Comparison of ENCODE assay signal across 2 cellular contexts in the genomic region with DNA sequence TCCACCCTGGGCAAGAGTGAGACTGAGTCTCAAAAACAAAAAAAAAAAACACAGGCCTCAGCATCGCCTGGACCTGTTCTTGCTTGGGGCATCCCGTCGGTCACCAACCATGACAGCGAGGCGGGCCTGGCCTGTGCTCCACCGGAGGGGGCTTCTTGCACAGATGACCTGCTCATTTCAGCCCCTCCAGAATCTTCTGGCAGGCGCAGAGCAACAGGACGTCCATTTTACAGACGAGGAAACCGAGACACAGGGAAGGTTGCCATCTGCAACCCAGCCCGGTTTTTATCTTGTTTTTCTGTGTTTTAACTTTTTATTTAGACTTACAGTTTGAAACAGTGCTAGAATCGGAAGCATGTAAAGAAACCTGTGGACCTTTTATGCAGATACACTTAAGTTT.
TF ChIP-seq lines count a peak whose summit lies in the region.

No MANE protein-coding gene starts in this region.

TF ChIP-seq in H1, 55 proteins besides CTCF, POLR2A, EP300 and RAD21:
- no peak for TF ChIP-seq SUZ12 (IDR thresholded peaks at IDR 0.05; ENCODE audit: low read length)
- no peak for TF ChIP-seq JUN (IDR thresholded peaks at IDR 0.05; ENCODE audit: low read depth, low read length)
- no peak for TF ChIP-seq SIN3A (conservative IDR thresholded peaks at IDR 0.05 in 1 of 2, IDR thresholded peaks at IDR 0.05 in 1 of 2; ENCODE audit: low read depth in 1 of 2, low read length in 2 of 2)

TF ChIP-seq in neural cell, 6 proteins besides CTCF, POLR2A, EP300 and RAD21:
- TF ChIP-seq EZH2 (IDR thresholded peaks at IDR 0.05; ENCODE audit: borderline replicate concordance, insufficient read depth, low read length, poor library complexity, severe bottlenecking) (no peak), POLR2AphosphoS5 (IDR thresholded peaks at IDR 0.05) (no peak), TAF1 (IDR thresholded peaks at IDR 0.05; ENCODE audit: low read depth) (no peak), MXI1 (conservative IDR thresholded peaks at IDR 0.05; ENCODE audit: poor library complexity, severe bottlenecking) (no peak), SMC3 (conservative IDR thresholded peaks at IDR 0.05; ENCODE audit: poor library complexity) (no peak)
- TF ChIP-seq, protein P1, sequence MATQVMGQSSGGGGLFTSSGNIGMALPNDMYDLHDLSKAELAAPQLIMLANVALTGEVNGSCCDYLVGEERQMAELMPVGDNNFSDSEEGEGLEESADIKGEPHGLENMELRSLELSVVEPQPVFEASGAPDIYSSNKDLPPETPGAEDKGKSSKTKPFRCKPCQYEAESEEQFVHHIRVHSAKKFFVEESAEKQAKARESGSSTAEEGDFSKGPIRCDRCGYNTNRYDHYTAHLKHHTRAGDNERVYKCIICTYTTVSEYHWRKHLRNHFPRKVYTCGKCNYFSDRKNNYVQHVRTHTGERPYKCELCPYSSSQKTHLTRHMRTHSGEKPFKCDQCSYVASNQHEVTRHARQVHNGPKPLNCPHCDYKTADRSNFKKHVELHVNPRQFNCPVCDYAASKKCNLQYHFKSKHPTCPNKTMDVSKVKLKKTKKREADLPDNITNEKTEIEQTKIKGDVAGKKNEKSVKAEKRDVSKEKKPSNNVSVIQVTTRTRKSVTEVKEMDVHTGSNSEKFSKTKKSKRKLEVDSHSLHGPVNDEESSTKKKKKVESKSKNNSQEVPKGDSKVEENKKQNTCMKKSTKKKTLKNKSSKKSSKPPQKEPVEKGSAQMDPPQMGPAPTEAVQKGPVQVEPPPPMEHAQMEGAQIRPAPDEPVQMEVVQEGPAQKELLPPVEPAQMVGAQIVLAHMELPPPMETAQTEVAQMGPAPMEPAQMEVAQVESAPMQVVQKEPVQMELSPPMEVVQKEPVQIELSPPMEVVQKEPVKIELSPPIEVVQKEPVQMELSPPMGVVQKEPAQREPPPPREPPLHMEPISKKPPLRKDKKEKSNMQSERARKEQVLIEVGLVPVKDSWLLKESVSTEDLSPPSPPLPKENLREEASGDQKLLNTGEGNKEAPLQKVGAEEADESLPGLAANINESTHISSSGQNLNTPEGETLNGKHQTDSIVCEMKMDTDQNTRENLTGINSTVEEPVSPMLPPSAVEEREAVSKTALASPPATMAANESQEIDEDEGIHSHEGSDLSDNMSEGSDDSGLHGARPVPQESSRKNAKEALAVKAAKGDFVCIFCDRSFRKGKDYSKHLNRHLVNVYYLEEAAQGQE (IDR thresholded peaks at IDR 0.05; ENCODE audit: borderline replicate concordance): no peak
